Comparison of ENCODE assay signal across 12 cellular contexts in genomic region chr16:176006-176405, GRCh38. TPM values are rescaled to one million over a fixed set of nuclear protein-coding genes. Genes with fewer than 3 reads are reported as not detected.
DNase-seq lines count a peak whose midpoint lies in the region; ATAC-seq, FAIRE-seq and TF ChIP-seq lines count a peak whose summit lies in the region.
"Not testable (repeated sequence)": the region's sequence is repeated elsewhere in the genome, so short reads cannot be mapped to it uniquely, and the experiment has no call there.
"Had no signal": no experiment of that assay in that cellular context is flagged by ENCODE, and none has a peak within 500 bp of the region (broad histone marks: within the 10 kb centered on the region; RNA-seq: fewer than 3 reads in every experiment).

No MANE protein-coding gene starts in this region.

- not testable (repeated sequence) for H2AFZ ChIP-seq in HCT116 (ENCODE audit: low read depth, low read length, poor library complexity, severe bottlenecking); endothelial cell of umbilical vein (ENCODE audit: low read depth, low read length)

- not testable (repeated sequence) for H3K79me2 ChIP-seq in HCT116 (ENCODE audit: insufficient read depth, low read length); endothelial cell of umbilical vein (ENCODE audit: control insufficient read depth, insufficient read depth, low read length)

- POLR2A ChIA-PET in HCT116 (lab: Charles Lee); T-cell (lab: Charles Lee); endothelial cell of umbilical vein (lab: Charles Lee); naive thymus-derived CD8-positive, alpha-beta T cell (lab: Charles Lee): not testable (repeated sequence)

- H3K4me1 ChIP-seq in HCT116 (ENCODE audit: control insufficient read depth in 1 of 2, insufficient read depth in 2 of 2, low read length in 2 of 2); endothelial cell of umbilical vein (ENCODE audit: control insufficient read depth, extremely low read depth, insufficient read depth, low read length): not testable (repeated sequence)

- TF ChIP-seq POLR2A in HCT116 (IDR thresholded peaks at IDR 0.05; ENCODE audit: borderline replicate concordance, extremely low read depth, insufficient read depth, insufficient read length); endothelial cell of umbilical vein (IDR thresholded peaks at IDR 0.05; ENCODE audit: low read depth, low read length): not testable (repeated sequence)

- CTCF ChIA-PET in HCT116 (lab: Charles Lee); T-cell (lab: Charles Lee): not testable (repeated sequence)
- CTCF ChIA-PET in endothelial cell of umbilical vein (lab: Charles Lee), result interaction anchor here (1.8 kb wide), 1 partner anchor 69 kb away, joined by 9 read pairs; no protein-coding TSS in a partner anchor

- 0 out of 2 replicates have a peak overlapping the region, but pooled peaks have one; percentile 25 for H3K4me2 ChIP-seq in HCT116 (ENCODE audit: low read length)
- H3K4me2 ChIP-seq in endothelial cell of umbilical vein (ENCODE audit: insufficient read depth, low read length), result not testable (repeated sequence)

- not testable (repeated sequence) for H3K4me3 ChIP-seq in HCT116 (replicated peaks in 1 of 2; ENCODE audit: low read depth in 1 of 2, low read length in 2 of 2); endothelial cell of umbilical vein (replicated peaks in 1 of 3; ENCODE audit: insufficient read depth in 1 of 3, low read depth in 1 of 3, low read length in 3 of 3)

- H3K9me3 Mint-ChIP-seq in T-cell; activated T-cell treated with anti-CD3 and anti-CD28 coated beads, Interleukin-2, amount 50 U/mL, for 4 hours; brain; immature natural killer cell; naive thymus-derived CD8-positive, alpha-beta T cell: not testable (repeated sequence)

- peak; percentile 61 for ATAC-seq in HCT116
- not testable (repeated sequence) for ATAC-seq in T-cell (replicated peaks in 1 of 4); naive thymus-derived CD8-positive, alpha-beta T cell
- ATAC-seq in activated T-cell treated with anti-CD3 and anti-CD28 coated beads, Interleukin-2, amount 50 U/mL, for 4 hours, result peak; percentile 3 to 15

- H3K9me1 ChIP-seq in endothelial cell of umbilical vein (replicated peaks; ENCODE audit: control insufficient read depth, extremely low read depth, insufficient read depth, low read length), result not testable (repeated sequence)

- peaks cover 28 to 54% of the 10 kb centered on the region in 2 donors for H3K27me3 Mint-ChIP-seq in T-cell
- H3K27me3 Mint-ChIP-seq in activated T-cell treated with anti-CD3 and anti-CD28 coated beads, Interleukin-2, amount 50 U/mL, for 4 hours (ENCODE audit: low read depth), result peaks cover 59% of the 10 kb centered on the region
- H3K27me3 Mint-ChIP-seq in brain, result peaks cover 73% of the 10 kb centered on the region
- peaks cover 19 to 30% (median 28%) of the 10 kb centered on the region in 3 donors for H3K27me3 Mint-ChIP-seq in immature natural killer cell (ENCODE audit: low read depth in 3 of 3)
- H3K27me3 Mint-ChIP-seq in naive thymus-derived CD8-positive, alpha-beta T cell, result peaks cover 21 to 49% (median 42%) of the 10 kb centered on the region in 5 donors

- H3K4me1 Mint-ChIP-seq in T-cell (peaks cover 12 to 34% (median 16%) of the 10 kb centered on the region in 3 donors), brain (peaks cover 16% of the 10 kb centered on the region), immature natural killer cell (peaks cover 15 to 19% of the 10 kb centered on the region in 2 donors)
- H3K4me1 Mint-ChIP-seq in activated T-cell treated with anti-CD3 and anti-CD28 coated beads, Interleukin-2, amount 50 U/mL, for 4 hours (ENCODE audit: low read depth), result peaks cover 13% of the 10 kb centered on the region
- H3K4me1 Mint-ChIP-seq in naive thymus-derived CD8-positive, alpha-beta T cell, result peaks cover 1 to 27% (median 19%) of the 10 kb centered on the region in 4 donors

- dilution Hi-C loops in endothelial cell of umbilical vein (cut with MboI; ENCODE audit: extremely low pct_ligation_motif_present, low sequenced_read_pairs), result not testable (repeated sequence)

- BruUV-seq in HCT116 (replicated peaks; lab: Mats Ljungman, UMichigan); endothelial cell of umbilical vein (replicated peaks; lab: Mats Ljungman, UMichigan): not testable (repeated sequence)

- TF ChIP-seq RAD21 in HCT116 (IDR thresholded peaks at IDR 0.05; ENCODE audit: low read depth), result not testable (repeated sequence)

- H3K9me3 ChIP-seq in HCT116 (ENCODE audit: control insufficient read depth in 1 of 2, insufficient read depth in 1 of 2, low read depth in 1 of 2, low read length in 2 of 2); endothelial cell of umbilical vein (replicated peaks; ENCODE audit: control insufficient read depth, insufficient read depth, low read length): not testable (repeated sequence)

- H3K27ac ChIP-seq in 22Rv1, result peak overlapping the region; percentile 70
- H3K27ac ChIP-seq in HCT116 (ENCODE audit: low read depth, low read length); endothelial cell of umbilical vein (ENCODE audit: insufficient read depth, low read depth, low read length): not testable (repeated sequence)

- H3K4me3 Mint-ChIP-seq in T-cell (peak overlapping the region in 2 of 3 donors; percentile 5 to 55), brain (peak overlapping the region in 3 of 5 experiments; percentile 63 to 67 (median 64)), immature natural killer cell (peak overlapping the region in 3 of 5 donors; percentile 18 to 29 (median 27))
- not testable (repeated sequence) for H3K4me3 Mint-ChIP-seq in activated T-cell treated with anti-CD3 and anti-CD28 coated beads, Interleukin-2, amount 50 U/mL, for 4 hours
- peak overlapping the region in 6 of 10 donors; percentile 28 to 57 (median 38) for H3K4me3 Mint-ChIP-seq in naive thymus-derived CD8-positive, alpha-beta T cell

- H3K27me3 ChIP-seq in HCT116 (ENCODE audit: insufficient read depth, low read length), result not testable (repeated sequence)
- peaks cover 40 to 43% of the 10 kb centered on the region in 2 experiments for H3K27me3 ChIP-seq in endothelial cell of umbilical vein (ENCODE audit: control insufficient read depth in 2 of 2, insufficient read depth in 2 of 2, low read length in 2 of 2)

- not testable (repeated sequence) for H4K20me1 ChIP-seq in HCT116 (ENCODE audit: insufficient read depth); endothelial cell of umbilical vein (replicated peaks; ENCODE audit: control insufficient read depth, extremely low read depth, insufficient read depth, low read length)

- peak; percentile 42 for FAIRE-seq in endothelial cell of umbilical vein (lab: Jason Lieb, UNC)

- not testable (repeated sequence) for H3K36me3 Mint-ChIP-seq in T-cell; activated T-cell treated with anti-CD3 and anti-CD28 coated beads, Interleukin-2, amount 50 U/mL, for 4 hours (ENCODE audit: insufficient read depth); brain; immature natural killer cell; naive thymus-derived CD8-positive, alpha-beta T cell

- intact Hi-C loops in HCT116 (cut with micrococcal nuclease); endothelial cell of umbilical vein (cut with micrococcal nuclease): not testable (repeated sequence)

- not testable (repeated sequence) for DNase-seq in HCT116 (ENCODE audit: low read depth, low spot score); T-cell; activated T-cell treated with anti-CD3 and anti-CD28 coated beads, Interleukin-2, amount 50 U/mL, for 4 hours; endothelial cell of umbilical vein (ENCODE audit: low read depth, low spot score); immature natural killer cell; naive thymus-derived CD8-positive, alpha-beta T cell

- H3K27ac Mint-ChIP-seq in T-cell; brain; immature natural killer cell; naive thymus-derived CD8-positive, alpha-beta T cell: not testable (repeated sequence)

- not testable (repeated sequence) for TF ChIP-seq CTCF in 22Rv1 (IDR thresholded peaks at IDR 0.05); HCT116 (IDR thresholded peaks at IDR 0.05 in 2 of 3, conservative IDR thresholded peaks at IDR 0.05 in 1 of 3; ENCODE audit: borderline replicate concordance in 1 of 3, insufficient read depth in 1 of 3, low read depth in 2 of 3, low read length in 2 of 3); brain (conservative IDR thresholded peaks at IDR 0.05); endothelial cell of umbilical vein (IDR thresholded peaks at IDR 0.05; ENCODE audit: extremely low read depth in 1 of 2, insufficient read depth in 1 of 2, low read depth in 1 of 2, low read length in 2 of 2)

- H3K36me3 ChIP-seq in HCT116 (ENCODE audit: control insufficient read depth in 1 of 2, insufficient read depth in 2 of 2, low read length in 2 of 2); endothelial cell of umbilical vein (ENCODE audit: control insufficient read depth in 2 of 2, extremely low read depth in 1 of 2, insufficient read depth in 2 of 2, low read length in 2 of 2): not testable (repeated sequence)

- not testable (repeated sequence) for H3K9me2 ChIP-seq in HCT116 (ENCODE audit: insufficient read depth)

- H3K9ac ChIP-seq in HCT116 (ENCODE audit: low read length); endothelial cell of umbilical vein (replicated peaks; ENCODE audit: extremely low read depth, insufficient read depth, low read length): not testable (repeated sequence)

- RAD21 ChIA-PET in HCT116 (lab: Charles Lee; ENCODE audit: low non-redundant PET in 1 of 2, low total read pairs in 2 of 2, uncharacterized antibody in 2 of 2, unreplicated experiment in 2 of 2), result not testable (repeated sequence)

RNA-seq across cellular contexts. Expression of gene HBA1, which starts 0.5 kb away (rescaled TPM):
- total RNA-seq in HCT116 (2021; ENCODE audit: unreplicated experiment) (4.9 TPM), T-cell (1 to 10 TPM in 3 of 5 donors, not detected in 2; 5.5 to 6.4 (median 6.0) TPM), endothelial cell of umbilical vein (not detected in 2 replicates)
- polyA plus RNA-seq in HCT116 (2012), result 0.50 and 2.7 TPM in 2 replicates
- 1 to 10 TPM; 1.8 to 2.3 (median 2.3) TPM for total RNA-seq in activated T-cell treated with anti-CD3 and anti-CD28 coated beads, Interleukin-2, amount 50 U/mL, for 4 hours
- polyA plus RNA-seq in brain (ENCODE audit: insufficient read depth, low read depth, low replicate concordance) (289 TPM), endothelial cell of umbilical vein (not detected in 2 replicates), immature natural killer cell (100 to 1,000 TPM in 2 of 3 donors, 10 to 100 TPM in 1; 70.7 to 207 (median 119) TPM)
- not detected in 2 replicates for polyA plus RNA-seq in endothelial cell of umbilical vein (2011; cell fraction: cytosol; rRNA removed)
- polyA plus RNA-seq in endothelial cell of umbilical vein (2011; cell fraction: nucleus; rRNA removed), result not detected in 2 replicates
- not detected in 2 replicates for polyA plus RNA-seq in endothelial cell of umbilical vein (2012)
- 19.6 and 37.6 TPM in 2 replicates for polyA minus RNA-seq in endothelial cell of umbilical vein
- polyA minus RNA-seq in endothelial cell of umbilical vein (2011; cell fraction: cytosol; rRNA and poly(A)+ RNA removed), result 3.6 TPM
- not detected in 2 replicates for polyA minus RNA-seq in endothelial cell of umbilical vein (2011; cell fraction: nucleus; rRNA and poly(A)+ RNA removed)
- not detected for total RNA-seq in naive thymus-derived CD8-positive, alpha-beta T cell
- polyA plus RNA-seq in naive thymus-derived CD8-positive, alpha-beta T cell, result 1 to 10 TPM in 1 of 3 donors, not detected in 2; 1.7 TPM
- total RNA-seq: Calu3; CD4-positive, alpha-beta T cell; Daoy; H4 had no signal

RNA-seq across cellular contexts. Expression of gene HBA2, which starts 3.3 kb away (rescaled TPM):
- total RNA-seq in HCT116 (2021; ENCODE audit: unreplicated experiment), result 3.0 TPM
- 4.4 and 6.3 TPM in 2 replicates for polyA plus RNA-seq in HCT116 (2012)
- total RNA-seq in T-cell, result 10 to 100 TPM in 1 of 5 donors, not detected in 4; 13.2 TPM
- not detected for total RNA-seq in activated T-cell treated with anti-CD3 and anti-CD28 coated beads, Interleukin-2, amount 50 U/mL, for 4 hours
- 600 TPM for polyA plus RNA-seq in brain (ENCODE audit: insufficient read depth, low read depth, low replicate concordance)
- total RNA-seq in endothelial cell of umbilical vein, result not detected in 2 replicates
- not detected in 2 replicates for polyA plus RNA-seq in endothelial cell of umbilical vein
- polyA plus RNA-seq in endothelial cell of umbilical vein (2011; cell fraction: cytosol; rRNA removed), result 0.27 TPM in 1 of 2 replicates, not detected in the other
- polyA plus RNA-seq in endothelial cell of umbilical vein (2011; cell fraction: nucleus; rRNA removed), result 0.57 TPM in 1 of 2 replicates, not detected in the other
- not detected in 2 replicates for polyA plus RNA-seq in endothelial cell of umbilical vein (2012)
- polyA minus RNA-seq in endothelial cell of umbilical vein, result 16.8 and 19.2 TPM in 2 replicates
- 6.0 TPM for polyA minus RNA-seq in endothelial cell of umbilical vein (2011; cell fraction: cytosol; rRNA and poly(A)+ RNA removed)
- not detected in 2 replicates for polyA minus RNA-seq in endothelial cell of umbilical vein (2011; cell fraction: nucleus; rRNA and poly(A)+ RNA removed)
- polyA plus RNA-seq in immature natural killer cell, result 100 to 1,000 TPM; 202 to 797 (median 725) TPM
- total RNA-seq in naive thymus-derived CD8-positive, alpha-beta T cell, result not detected
- polyA plus RNA-seq in naive thymus-derived CD8-positive, alpha-beta T cell, result 1 to 10 TPM in 1 of 3 donors, under 1 TPM in 1, not detected in 1; 0.89 to 8.6 TPM
- total RNA-seq: Calu3; CD4-positive, alpha-beta T cell had no signal

RNA-seq across cellular contexts. Expression of gene HBQ1, which starts 4.3 kb away (rescaled TPM):
- total RNA-seq in HCT116 (2021; ENCODE audit: unreplicated experiment), result not detected
- polyA plus RNA-seq in HCT116 (2012), result not detected in 2 replicates
- total RNA-seq in T-cell, result not detected
- 1 to 10 TPM in 1 of 3 donors, under 1 TPM in 2; 0.43 to 1.6 (median 0.48) TPM for total RNA-seq in activated T-cell treated with anti-CD3 and anti-CD28 coated beads, Interleukin-2, amount 50 U/mL, for 4 hours
- 2.1 TPM for polyA plus RNA-seq in brain (ENCODE audit: insufficient read depth, low read depth, low replicate concordance)
- not detected in 2 replicates for total RNA-seq in endothelial cell of umbilical vein
- polyA plus RNA-seq in endothelial cell of umbilical vein, result 0.75 and 2.5 TPM in 2 replicates
- 0.18 and 0.25 TPM in 2 replicates for polyA plus RNA-seq in endothelial cell of umbilical vein (2011; cell fraction: cytosol; rRNA removed)
- 0.78 TPM in 1 of 2 replicates, not detected in the other for polyA plus RNA-seq in endothelial cell of umbilical vein (2011; cell fraction: nucleus; rRNA removed)
- 0.55 and 0.95 TPM in 2 replicates for polyA plus RNA-seq in endothelial cell of umbilical vein (2012)
- polyA minus RNA-seq in endothelial cell of umbilical vein, result 0.90 and 0.93 TPM in 2 replicates
- not detected for polyA minus RNA-seq in endothelial cell of umbilical vein (2011; cell fraction: cytosol; rRNA and poly(A)+ RNA removed)
- not detected in 2 replicates for polyA minus RNA-seq in endothelial cell of umbilical vein (2011; cell fraction: nucleus; rRNA and poly(A)+ RNA removed)
- 10 to 100 TPM in 1 of 3 donors, 1 to 10 TPM in 2; 4.9 to 10.3 (median 8.9) TPM for polyA plus RNA-seq in immature natural killer cell
- not detected for total RNA-seq in naive thymus-derived CD8-positive, alpha-beta T cell
- under 1 TPM in 1 of 3 donors, not detected in 2; 0.71 TPM for polyA plus RNA-seq in naive thymus-derived CD8-positive, alpha-beta T cell
- total RNA-seq: Calu3; CD4-positive, alpha-beta T cell; Daoy; H4 had no signal

RNA-seq across cellular contexts. Expression of gene HBM, which starts 10.2 kb away (rescaled TPM):
- total RNA-seq in HCT116 (2021; ENCODE audit: unreplicated experiment) (not detected), T-cell (not detected), endothelial cell of umbilical vein (not detected in 2 replicates)
- polyA plus RNA-seq in HCT116 (2012), result not detected in 2 replicates
- total RNA-seq in activated T-cell treated with anti-CD3 and anti-CD28 coated beads, Interleukin-2, amount 50 U/mL, for 4 hours, result not detected
- polyA plus RNA-seq in brain (ENCODE audit: insufficient read depth, low read depth, low replicate concordance) (not detected), endothelial cell of umbilical vein (not detected in 2 replicates), immature natural killer cell (1 to 10 TPM in 1 of 3 donors, not detected in 2; 2.5 TPM)
- not detected in 2 replicates for polyA plus RNA-seq in endothelial cell of umbilical vein (2011; cell fraction: cytosol; rRNA removed)
- not detected in 2 replicates for polyA plus RNA-seq in endothelial cell of umbilical vein (2011; cell fraction: nucleus; rRNA removed)
- not detected in 2 replicates for polyA plus RNA-seq in endothelial cell of umbilical vein (2012)
- polyA minus RNA-seq in endothelial cell of umbilical vein, result not detected in 2 replicates
- polyA minus RNA-seq in endothelial cell of umbilical vein (2011; cell fraction: cytosol; rRNA and poly(A)+ RNA removed), result not detected
- not detected in 2 replicates for polyA minus RNA-seq in endothelial cell of umbilical vein (2011; cell fraction: nucleus; rRNA and poly(A)+ RNA removed)
- total RNA-seq in naive thymus-derived CD8-positive, alpha-beta T cell, result not detected
- not detected for polyA plus RNA-seq in naive thymus-derived CD8-positive, alpha-beta T cell
- total RNA-seq: Calu3; CD4-positive, alpha-beta T cell; Daoy; H4 had no signal

RNA-seq across cellular contexts. Expression of gene HBZ, which starts 23.6 kb away (rescaled TPM):
- total RNA-seq in HCT116 (2021; ENCODE audit: unreplicated experiment), result not detected
- polyA plus RNA-seq in HCT116 (2012), result 0.14 and 0.36 TPM in 2 replicates
- total RNA-seq in T-cell, result under 1 TPM in 3 of 5 donors, not detected in 2; 0.51 to 0.76 (median 0.59) TPM
- under 1 TPM; 0.38 to 0.45 (median 0.43) TPM for total RNA-seq in activated T-cell treated with anti-CD3 and anti-CD28 coated beads, Interleukin-2, amount 50 U/mL, for 4 hours
- not detected for polyA plus RNA-seq in brain (ENCODE audit: insufficient read depth, low read depth, low replicate concordance)
- total RNA-seq in endothelial cell of umbilical vein, result not detected in 2 replicates
- not detected in 2 replicates for polyA plus RNA-seq in endothelial cell of umbilical vein
- not detected in 2 replicates for polyA plus RNA-seq in endothelial cell of umbilical vein (2011; cell fraction: cytosol; rRNA removed)
- not detected in 2 replicates for polyA plus RNA-seq in endothelial cell of umbilical vein (2011; cell fraction: nucleus; rRNA removed)
- polyA plus RNA-seq in endothelial cell of umbilical vein (2012), result not detected in 2 replicates
- polyA minus RNA-seq in endothelial cell of umbilical vein, result 6.1 and 13.1 TPM in 2 replicates
- polyA minus RNA-seq in endothelial cell of umbilical vein (2011; cell fraction: cytosol; rRNA and poly(A)+ RNA removed), result not detected
- polyA minus RNA-seq in endothelial cell of umbilical vein (2011; cell fraction: nucleus; rRNA and poly(A)+ RNA removed), result not detected in 2 replicates
- polyA plus RNA-seq in immature natural killer cell, result not detected
- not detected for total RNA-seq in naive thymus-derived CD8-positive, alpha-beta T cell
- not detected for polyA plus RNA-seq in naive thymus-derived CD8-positive, alpha-beta T cell
- total RNA-seq: Calu3; CD4-positive, alpha-beta T cell; Daoy; H4 had no signal
